ENCODE assay signal across 11 cellular contexts in genomic region chr3:158770254-158771017, GRCh38. TPM values are rescaled to one million over a fixed set of nuclear protein-coding genes. Genes with fewer than 3 reads are reported as not detected.
DNase-seq lines count a peak whose midpoint lies in the region; ATAC-seq and TF ChIP-seq lines count a peak whose summit lies in the region.
"Had no signal": no experiment of that assay in that cellular context is flagged by ENCODE, and none has a peak within 500 bp of the region (broad histone marks: within the 10 kb centered on the region; RNA-seq: fewer than 3 reads in every experiment).

No MANE protein-coding gene starts in this region.

- H3K9ac ChIP-seq in GM23248, result peak overlapping the region; percentile 33
- H3K9ac ChIP-seq in skeletal muscle satellite cell (ENCODE audit: low read depth, low read length), result peak overlapping the region; percentile 53

- H3K27ac ChIP-seq in GM23248 (peak overlapping the region; percentile 50), RWPE2 (ENCODE audit: poor library complexity, severe bottlenecking) (no peak overlapping the region)
- H3K27ac ChIP-seq: VCaP had no signal

- H3K4me1 ChIP-seq in GM23248 (ENCODE audit: insufficient read depth) (peaks cover 30% of the 10 kb centered on the region), RWPE2 (ENCODE audit: insufficient read depth, poor library complexity, severe bottlenecking) (peaks cover 25% of the 10 kb centered on the region), skeletal muscle satellite cell (ENCODE audit: control insufficient read depth, insufficient read depth, low read length) (peaks cover 30% of the 10 kb centered on the region), BE2C (no peaks in the 10 kb centered on the region)

- DNase-seq in GM23248 (peak; percentile 86), RWPE2 (ENCODE audit: low spot score) (no peak), fibroblast of mammary gland (ENCODE audit: low read depth) (peak; percentile 87), BE2C (no peak)
- DNase-seq: DND-41 had no signal

- H3K4me3 ChIP-seq in GM23248 (peak overlapping the region; percentile 50), RWPE2 (ENCODE audit: severe bottlenecking) (no peak overlapping the region), fibroblast of mammary gland (ENCODE audit: control insufficient read depth, low read depth, low read length) (no peak overlapping the region), skeletal muscle satellite cell (ENCODE audit: low read length) (no peak overlapping the region), BE2C (ENCODE audit: low read depth, low read length) (no peak overlapping the region)

- 56 to 59% methylated on average over 10 of the region's 10 CpGs for WGBS in GM23248 (ENCODE audit: low coverage in 1 of 2, low lambda C conversion rate in 2 of 2, missing lambda C conversion rate in 2 of 2), 2 experiments

- peaks cover 29% of the 10 kb centered on the region for H3F3A ChIP-seq in GM23248 (ENCODE audit: insufficient read depth)

- H3K36me3 ChIP-seq in GM23248 (ENCODE audit: low read depth), result no peaks in the 10 kb centered on the region
- no peaks in the 10 kb centered on the region for H3K36me3 ChIP-seq in RWPE2 (ENCODE audit: low read depth)
- H3K36me3 ChIP-seq in skeletal muscle satellite cell (ENCODE audit: insufficient read depth, low read length), result no peaks in the 10 kb centered on the region
- no peaks in the 10 kb centered on the region for H3K36me3 ChIP-seq in BE2C

- in situ Hi-C loops in GM23248 (cut with MboI), result no loop called here

- H3K79me2 ChIP-seq in GM23248 (ENCODE audit: insufficient read depth), result no peaks in the 10 kb centered on the region

- H3K4me2 ChIP-seq in GM23248 (ENCODE audit: unreplicated experiment) (peak overlapping the region; percentile 68), skeletal muscle satellite cell (ENCODE audit: low read length) (peak overlapping the region; percentile 77)

- H3K27me3 ChIP-seq in GM23248 (replicated peaks; ENCODE audit: insufficient read depth) (no peaks in the 10 kb centered on the region), RWPE2 (ENCODE audit: insufficient read depth, poor library complexity, severe bottlenecking) (no peaks in the 10 kb centered on the region), skeletal muscle satellite cell (ENCODE audit: control insufficient read depth, insufficient read depth, low read length) (no peaks in the 10 kb centered on the region), BE2C (no peaks in the 10 kb centered on the region)

- no peaks in the 10 kb centered on the region for H3K9me2 ChIP-seq in GM23248 (ENCODE audit: insufficient read depth)

- ATAC-seq in RWPE2 (ENCODE audit: low read depth), result peak; percentile 37; the same call in 2 of the 3 replicates
- no peak for ATAC-seq in activated CD4-positive, CD25-positive, alpha-beta regulatory T cell treated with anti-CD3 and anti-CD28 coated beads, Interleukin-2, amount 50 U/mL, for 24 hours
- no peak for ATAC-seq in GM18870 (IDR thresholded peaks at IDR 0.05; ENCODE audit: unreplicated experiment)
- no peak for ATAC-seq in HG03442 (IDR thresholded peaks at IDR 0.05; ENCODE audit: unreplicated experiment)

- H4K20me1 ChIP-seq in GM23248 (ENCODE audit: insufficient read depth), result no peaks in the 10 kb centered on the region

- TF ChIP-seq CTCF in RWPE2 (IDR thresholded peaks at IDR 0.05; ENCODE audit: poor library complexity, severe bottlenecking), result no peak
- TF ChIP-seq CTCF in fibroblast of mammary gland (conservative IDR thresholded peaks at IDR 0.05; ENCODE audit: control insufficient read depth, insufficient read depth, low read depth, low read length), result no peak
- TF ChIP-seq CTCF in BE2C (IDR thresholded peaks at IDR 0.05; ENCODE audit: low read depth, low read length), result no peak

- H2AFZ ChIP-seq in GM23248, result no peak overlapping the region

- H3K9me3 ChIP-seq in GM23248 (ENCODE audit: low read depth) (no peaks in the 10 kb centered on the region), RWPE2 (ENCODE audit: severe bottlenecking) (no peaks in the 10 kb centered on the region), skeletal muscle satellite cell (replicated peaks; ENCODE audit: low read length) (no peaks in the 10 kb centered on the region), BE2C (no peaks in the 10 kb centered on the region)

RNA-seq across cellular contexts. Expression of gene MFSD1, which starts 31.4 kb away (rescaled TPM):
- total RNA-seq in GM23248 (2014; rRNA removed; shearing (Covaris generic)), result 159 and 177 TPM in 2 replicates
- 92.0 and 100 TPM in 2 replicates for polyA plus RNA-seq in GM23248 (2016; fragmentation: Nextera tagmentation; extraction: Ambion mirVana)
- 92.3 and 110 TPM in 2 replicates for total RNA-seq in skeletal muscle satellite cell (2012; rRNA removed)
- polyA plus RNA-seq in BE2C (2012; ENCODE audit: insufficient read depth, insufficient read length, low read depth), result 5.7 TPM

RNA-seq across cellular contexts. Expression of gene RARRES1, which starts 38.2 kb away (rescaled TPM):
- 1.3 and 1.7 TPM in 2 replicates for total RNA-seq in GM23248 (2014; rRNA removed; shearing (Covaris generic))
- 1.0 and 1.2 TPM in 2 replicates for polyA plus RNA-seq in GM23248 (2016; fragmentation: Nextera tagmentation; extraction: Ambion mirVana)
- 1.3 and 2.2 TPM in 2 replicates for total RNA-seq in skeletal muscle satellite cell (2012; rRNA removed)
- polyA plus RNA-seq in BE2C (2012; ENCODE audit: insufficient read depth, insufficient read length, low read depth), result not detected
- total RNA-seq: H4 had no signal

Comparison
In these comparisons a context has a peak if more than half of its experiments do, and no peak if none do; other contexts are left out.
1. DNase-seq: peak in GM23248 (single experiment) and fibroblast of mammary gland (single experiment); none in RWPE2 (single experiment) and BE2C (single experiment).